Comparison of ENCODE assay signal across 16 cellular contexts in the genomic region with DNA sequence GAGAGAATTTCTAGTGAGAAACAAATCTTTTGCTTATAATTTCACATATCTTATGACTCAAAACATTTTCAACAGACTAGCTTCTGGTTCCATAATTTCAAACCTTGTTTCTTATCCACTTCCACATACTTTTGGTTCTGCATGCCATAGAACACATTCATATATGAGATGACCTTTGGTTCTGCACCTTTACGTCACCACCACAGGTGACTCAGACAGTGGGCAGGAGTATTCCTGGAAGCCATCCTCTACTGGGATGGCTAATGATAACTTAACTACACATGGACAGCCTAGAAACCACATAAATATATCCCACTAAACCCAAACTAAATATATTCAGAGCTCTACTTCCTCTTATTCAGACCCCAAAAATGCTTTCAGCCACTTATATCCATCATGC.
DNase-seq lines count a peak whose midpoint lies in the region; ATAC-seq, FAIRE-seq and TF ChIP-seq lines count a peak whose summit lies in the region.
"Had no signal": no experiment of that assay in that cellular context is flagged by ENCODE, and none has a peak within 500 bp of the region (broad histone marks: within the 10 kb centered on the region; RNA-seq: fewer than 3 reads in every experiment).

No MANE protein-coding gene starts in this region.

- H3K27ac ChIP-seq in HepG2 (ENCODE audit: extremely low read length, insufficient read depth, low read length), result no peak overlapping the region
- H3K27ac ChIP-seq in sigmoid colon, result no peak overlapping the region
- H3K27ac ChIP-seq: SJSA1, upper lobe of right lung had no signal

- POLR2A ChIA-PET in HepG2 (lab: Yijun Ruan, JAX), result no interaction called here

- no peak for TF ChIP-seq RAD21 in HepG2 (CRISPR knock-in tag; IDR thresholded peaks at IDR 0.05)

- intact Hi-C loops in HepG2 (cut with micrococcal nuclease; ENCODE audit: unreplicated experiment) (no loop called here), sigmoid colon (cut with DNase I) (no loop called here)

- TF ChIP-seq EP300 in HepG2 (IDR thresholded peaks at IDR 0.05; ENCODE audit: low read depth in 2 of 2, low read length in 2 of 2), result no peak
- no peak for TF ChIP-seq EP300 in HepG2 (CRISPR knock-in tag; IDR thresholded peaks at IDR 0.05; ENCODE audit: borderline replicate concordance)
- no peak for TF ChIP-seq EP300 in sigmoid colon (IDR thresholded peaks at IDR 0.05)

- H3K9ac ChIP-seq in HepG2 (ENCODE audit: insufficient read depth, low read depth, low read length), result no peak overlapping the region

- H3K4me1 ChIP-seq in HepG2 (ENCODE audit: insufficient read depth, low read length) (no peaks in the 10 kb centered on the region), sigmoid colon (no peaks in the 10 kb centered on the region)
- H3K4me1 ChIP-seq: upper lobe of right lung had no signal

- ATAC-seq in HepG2 (peak; percentile 50; the same call in 1 of the 3 replicates), GM21381 (IDR thresholded peaks at IDR 0.05; ENCODE audit: unreplicated experiment) (no peak), HG02973 (IDR thresholded peaks at IDR 0.05; ENCODE audit: unreplicated experiment) (no peak), GM18907 (IDR thresholded peaks at IDR 0.05; ENCODE audit: unreplicated experiment) (no peak)
- ATAC-seq: naive thymus-derived CD8-positive, alpha-beta T cell; upper lobe of right lung had no signal

- TF ChIP-seq CTCF in AG10803 (conservative IDR thresholded peaks at IDR 0.05; ENCODE audit: low read length) (no peak), HepG2 (CRISPR knock-in tag; IDR thresholded peaks at IDR 0.05) (no peak), sigmoid colon (IDR thresholded peaks at IDR 0.05) (no peak)

- no peak overlapping the region for H3K4me2 ChIP-seq in HepG2 (ENCODE audit: low read depth, low read length)

- no peaks in the 10 kb centered on the region for H3K79me2 ChIP-seq in HepG2 (ENCODE audit: insufficient read depth, low read length)

- CTCF ChIA-PET in HepG2 (lab: Yijun Ruan, JAX; ENCODE audit: low intra/inter-chr PET ratio, low total read pairs), result no interaction called here

- H3K9me3 ChIP-seq in HepG2 (ENCODE audit: low read length) (no peaks in the 10 kb centered on the region), sigmoid colon (no peaks in the 10 kb centered on the region)
- H3K9me3 ChIP-seq: SJSA1, upper lobe of right lung had no signal

- H3K4me3 ChIP-seq in AG10803 (ENCODE audit: low read length) (no peak overlapping the region), HepG2 (replicated peaks in 1 of 3; ENCODE audit: insufficient read depth in 1 of 3, low read depth in 2 of 3, low read length in 3 of 3) (no peak overlapping the region), sigmoid colon (no peak overlapping the region)
- H3K4me3 ChIP-seq: SJSA1, upper lobe of right lung had no signal

- no peaks in the 10 kb centered on the region for H4K20me1 ChIP-seq in HepG2 (ENCODE audit: insufficient read depth, low read length)

- DNase-seq in AG10803 (ENCODE audit: low read depth) (peak; percentile 88), HT-29 (ENCODE audit: low spot score) (peak; percentile 59), astrocyte of the hippocampus (ENCODE audit: low read depth, low spot score) (peak; percentile 84), HepG2 (ENCODE audit: low spot score) (peak; percentile 38), sigmoid colon (no peak)
- DNase-seq: activated CD4-positive, CD25-positive, alpha-beta regulatory T cell treated with anti-CD3 and anti-CD28 coated beads, Interleukin-2, amount 50 U/mL, for 72 hours; activated T-cell treated with anti-CD3 and anti-CD28 coated beads, Interleukin-2, amount 50 U/mL, for 48 hours; naive thymus-derived CD8-positive, alpha-beta T cell; NCI-H1092 treated with DMSO at 0.1 percent for 48 hours; NCI-H510A; upper lobe of right lung had no signal

- H3K27me3 ChIP-seq in HepG2 (ENCODE audit: control insufficient read depth in 1 of 2, insufficient read depth in 2 of 2, low read length in 2 of 2) (no peaks in the 10 kb centered on the region), sigmoid colon (no peaks in the 10 kb centered on the region)
- H3K27me3 ChIP-seq: SJSA1, upper lobe of right lung had no signal

- no peak overlapping the region for H2AFZ ChIP-seq in HepG2 (ENCODE audit: low read length)

- WGBS in HepG2 (ENCODE audit: low lambda C conversion rate), result 4% methylated on average over 1 of the region's 1 CpG
- WGBS in sigmoid colon, 2 donors, result 32 to 66% methylated on average over 1 of the region's 1 CpG

- FAIRE-seq in HepG2 (lab: Jason Lieb, UNC), result no peak
- FAIRE-seq: endothelial cell of umbilical vein had no signal

- H3K36me3 ChIP-seq in HepG2 (replicated peaks in 1 of 2; ENCODE audit: control insufficient read depth in 1 of 2, insufficient read depth in 2 of 2, low read length in 2 of 2) (no peaks in the 10 kb centered on the region), sigmoid colon (no peaks in the 10 kb centered on the region)
- H3K36me3 ChIP-seq: SJSA1, upper lobe of right lung had no signal

- no TSS peak for BruUV-seq in HepG2 (replicated peaks; lab: Mats Ljungman, UMichigan)

- TF ChIP-seq POLR2A in HepG2 (IDR thresholded peaks at IDR 0.05; ENCODE audit: insufficient read depth in 1 of 2, low read depth in 2 of 2, low read length in 2 of 2), result no peak
- no peak for TF ChIP-seq POLR2A in sigmoid colon (IDR thresholded peaks at IDR 0.05)

- in situ Hi-C loops in HepG2 (cut with HindIII; ENCODE audit: extremely low pct_ligation_motif_present, low pct_unique_long_range_greater_than_20kb), result no loop called here

TF ChIP-seq in HepG2, 621 proteins besides CTCF, POLR2A, EP300 and RAD21:
- peak; percentile 29; the same call in 1 of the 2 replicates for TF ChIP-seq BCL6 (CRISPR knock-in tag; IDR thresholded peaks at IDR 0.05)
- peak; percentile 71 for TF ChIP-seq FOSL2 (CRISPR knock-in tag; IDR thresholded peaks at IDR 0.05)
- TF ChIP-seq, protein P1, sequence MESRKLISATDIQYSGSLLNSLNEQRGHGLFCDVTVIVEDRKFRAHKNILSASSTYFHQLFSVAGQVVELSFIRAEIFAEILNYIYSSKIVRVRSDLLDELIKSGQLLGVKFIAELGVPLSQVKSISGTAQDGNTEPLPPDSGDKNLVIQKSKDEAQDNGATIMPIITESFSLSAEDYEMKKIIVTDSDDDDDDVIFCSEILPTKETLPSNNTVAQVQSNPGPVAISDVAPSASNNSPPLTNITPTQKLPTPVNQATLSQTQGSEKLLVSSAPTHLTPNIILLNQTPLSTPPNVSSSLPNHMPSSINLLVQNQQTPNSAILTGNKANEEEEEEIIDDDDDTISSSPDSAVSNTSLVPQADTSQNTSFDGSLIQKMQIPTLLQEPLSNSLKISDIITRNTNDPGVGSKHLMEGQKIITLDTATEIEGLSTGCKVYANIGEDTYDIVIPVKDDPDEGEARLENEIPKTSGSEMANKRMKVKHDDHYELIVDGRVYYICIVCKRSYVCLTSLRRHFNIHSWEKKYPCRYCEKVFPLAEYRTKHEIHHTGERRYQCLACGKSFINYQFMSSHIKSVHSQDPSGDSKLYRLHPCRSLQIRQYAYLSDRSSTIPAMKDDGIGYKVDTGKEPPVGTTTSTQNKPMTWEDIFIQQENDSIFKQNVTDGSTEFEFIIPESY (CRISPR knock-in tag; IDR thresholded peaks at IDR 0.05), result no peak
- peak; percentile 61 for TF ChIP-seq CREB1 (IDR thresholded peaks at IDR 0.05)
- no peak for TF ChIP-seq CREB1 (CRISPR knock-in tag; IDR thresholded peaks at IDR 0.05)
